Comparison of ENCODE assay signal across 1 cellular context in genomic region chr1:61967750-61968149, GRCh38.
TF ChIP-seq lines count a peak whose summit lies in the region.

No MANE protein-coding gene starts in this region.

TF ChIP-seq in SK-N-SH, 30 proteins besides CTCF, POLR2A, EP300 and RAD21 (continued from another document):
- TF ChIP-seq USF2 (IDR thresholded peaks at IDR 0.05; ENCODE audit: borderline replicate concordance, low read depth, low read length) (no peak), ZBTB33 (IDR thresholded peaks at IDR 0.05; ENCODE audit: borderline replicate concordance, low read depth) (no peak), IRF3 (IDR thresholded peaks at IDR 0.05; ENCODE audit: low read depth, low read length) (no peak), FOSL2 (IDR thresholded peaks at IDR 0.05; ENCODE audit: borderline replicate concordance, low read depth) (0 out of 2 replicates have a peak, but pooled peaks have one; percentile 20), RXRA (IDR thresholded peaks at IDR 0.05; ENCODE audit: borderline replicate concordance, low read depth) (0 out of 2 replicates have a peak, but pooled peaks have one; percentile 22)
- TF ChIP-seq, protein P1, sequence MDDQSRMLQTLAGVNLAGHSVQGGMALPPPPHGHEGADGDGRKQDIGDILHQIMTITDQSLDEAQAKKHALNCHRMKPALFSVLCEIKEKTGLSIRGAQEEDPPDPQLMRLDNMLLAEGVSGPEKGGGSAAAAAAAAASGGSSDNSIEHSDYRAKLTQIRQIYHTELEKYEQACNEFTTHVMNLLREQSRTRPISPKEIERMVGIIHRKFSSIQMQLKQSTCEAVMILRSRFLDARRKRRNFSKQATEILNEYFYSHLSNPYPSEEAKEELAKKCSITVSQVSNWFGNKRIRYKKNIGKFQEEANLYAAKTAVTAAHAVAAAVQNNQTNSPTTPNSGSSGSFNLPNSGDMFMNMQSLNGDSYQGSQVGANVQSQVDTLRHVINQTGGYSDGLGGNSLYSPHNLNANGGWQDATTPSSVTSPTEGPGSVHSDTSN (IDR thresholded peaks at IDR 0.05) = peak; percentile 68
